23 cellular contexts compared by ENCODE assay signal in genomic region chr7:80037689-80038088, GRCh38.
"Had no signal": no experiment of that assay in that cellular context is flagged by ENCODE, and none has a peak within 500 bp of the region (broad histone marks: within the 10 kb centered on the region; RNA-seq: fewer than 3 reads in every experiment).

No MANE protein-coding gene starts in this region.

- H3K4me3 ChIP-seq: colonic mucosa, esophagus squamous epithelium, gastrocnemius medialis, heart right ventricle, left lung, lower lobe of right lung, mucosa of descending colon had no signal

- FAIRE-seq: endometrium had no signal

- DNase-seq: colonic mucosa; cortex of kidney; effector CD8-positive, alpha-beta T cell; effector memory CD8-positive, alpha-beta T cell; endodermal cell; erythroblast; esophagus squamous epithelium; foreskin fibroblast; foreskin melanocyte; gastrocnemius medialis; glutamatergic neuron; head of caudate nucleus; heart right ventricle; hippocampal formation; islet precursor cell; left cardiac atrium; left lung; left ventricle myocardium superior; lower lobe of right lung; mesenchymal stem cell; mucosa of descending colon had no signal

- H3K27me3 ChIP-seq: colonic mucosa, esophagus squamous epithelium, gastrocnemius medialis, left lung had no signal

- H3K36me3 ChIP-seq: colonic mucosa, esophagus squamous epithelium, gastrocnemius medialis, heart right ventricle, left lung, lower lobe of right lung had no signal

- H3K27ac ChIP-seq: colonic mucosa, epithelial cell of prostate, esophagus squamous epithelium, gastrocnemius medialis, heart right ventricle, left lung, lower lobe of right lung had no signal

- H3K9me3 ChIP-seq: colonic mucosa, esophagus squamous epithelium, gastrocnemius medialis, heart right ventricle, left lung, lower lobe of right lung, mucosa of descending colon had no signal
